1 cellular context compared by ENCODE assay signal in the genomic region with DNA sequence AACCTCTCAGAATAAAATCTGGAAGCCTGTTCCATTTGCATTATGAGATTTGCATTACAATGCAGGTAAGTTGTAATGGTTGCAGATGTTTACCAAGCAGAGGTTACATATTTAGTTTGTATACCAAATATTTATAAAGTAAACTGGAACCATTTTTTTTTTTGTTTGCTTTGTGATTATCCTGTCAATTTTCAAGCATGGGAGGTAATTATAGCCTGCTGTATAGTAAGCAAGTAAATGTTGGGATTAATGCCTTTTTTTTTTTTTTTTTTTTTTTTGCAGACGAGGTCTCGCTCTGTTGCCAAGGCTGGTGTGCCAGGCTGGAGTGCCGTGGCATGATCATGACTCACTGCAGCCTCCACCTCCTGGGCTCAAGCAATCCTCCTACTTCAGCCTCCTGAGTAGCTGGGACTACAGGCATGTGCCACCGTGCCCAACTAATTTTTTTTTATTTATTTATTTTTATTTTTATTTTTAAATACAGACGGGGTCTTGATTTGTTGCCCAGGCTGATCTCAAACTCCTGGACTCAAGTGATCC.
TF ChIP-seq lines count a peak whose summit lies in the region.

No MANE protein-coding gene starts in this region.

TF ChIP-seq in HepG2, 621 proteins besides CTCF, POLR2A, EP300 and RAD21 (continued from another document and continues in another):
- peak; percentile 12 for TF ChIP-seq ZFP36 (IDR thresholded peaks at IDR 0.05; ENCODE audit: borderline replicate concordance, low read depth, low read length, partially characterized antibody)
- TF ChIP-seq, protein P1, sequence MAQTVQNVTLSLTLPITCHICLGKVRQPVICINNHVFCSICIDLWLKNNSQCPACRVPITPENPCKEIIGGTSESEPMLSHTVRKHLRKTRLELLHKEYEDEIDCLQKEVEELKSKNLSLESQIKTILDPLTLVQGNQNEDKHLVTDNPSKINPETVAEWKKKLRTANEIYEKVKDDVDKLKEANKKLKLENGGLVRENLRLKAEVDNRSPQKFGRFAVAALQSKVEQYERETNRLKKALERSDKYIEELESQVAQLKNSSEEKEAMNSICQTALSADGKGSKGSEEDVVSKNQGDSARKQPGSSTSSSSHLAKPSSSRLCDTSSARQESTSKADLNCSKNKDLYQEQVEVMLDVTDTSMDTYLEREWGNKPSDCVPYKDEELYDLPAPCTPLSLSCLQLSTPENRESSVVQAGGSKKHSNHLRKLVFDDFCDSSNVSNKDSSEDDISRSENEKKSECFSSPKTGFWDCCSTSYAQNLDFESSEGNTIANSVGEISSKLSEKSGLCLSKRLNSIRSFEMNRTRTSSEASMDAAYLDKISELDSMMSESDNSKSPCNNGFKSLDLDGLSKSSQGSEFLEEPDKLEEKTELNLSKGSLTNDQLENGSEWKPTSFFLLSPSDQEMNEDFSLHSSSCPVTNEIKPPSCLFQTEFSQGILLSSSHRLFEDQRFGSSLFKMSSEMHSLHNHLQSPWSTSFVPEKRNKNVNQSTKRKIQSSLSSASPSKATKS (CRISPR knock-in tag; IDR thresholded peaks at IDR 0.05): no peak
- 0 out of 2 replicates have a peak, but pooled peaks have one; percentile 29 for TF ChIP-seq KAT8 (CRISPR knock-in tag; IDR thresholded peaks at IDR 0.05)
- peak; percentile 54; the same call in 1 of the 2 replicates for TF ChIP-seq NCOA2 (CRISPR knock-in tag; IDR thresholded peaks at IDR 0.05)
- no peak for TF ChIP-seq ZNF781 (CRISPR knock-in tag; IDR thresholded peaks at IDR 0.05; ENCODE audit: borderline replicate concordance, not compliant biosample characterization)
- no peak for TF ChIP-seq NRL (CRISPR knock-in tag; IDR thresholded peaks at IDR 0.05; ENCODE audit: borderline replicate concordance)
- TF ChIP-seq, protein P2, sequence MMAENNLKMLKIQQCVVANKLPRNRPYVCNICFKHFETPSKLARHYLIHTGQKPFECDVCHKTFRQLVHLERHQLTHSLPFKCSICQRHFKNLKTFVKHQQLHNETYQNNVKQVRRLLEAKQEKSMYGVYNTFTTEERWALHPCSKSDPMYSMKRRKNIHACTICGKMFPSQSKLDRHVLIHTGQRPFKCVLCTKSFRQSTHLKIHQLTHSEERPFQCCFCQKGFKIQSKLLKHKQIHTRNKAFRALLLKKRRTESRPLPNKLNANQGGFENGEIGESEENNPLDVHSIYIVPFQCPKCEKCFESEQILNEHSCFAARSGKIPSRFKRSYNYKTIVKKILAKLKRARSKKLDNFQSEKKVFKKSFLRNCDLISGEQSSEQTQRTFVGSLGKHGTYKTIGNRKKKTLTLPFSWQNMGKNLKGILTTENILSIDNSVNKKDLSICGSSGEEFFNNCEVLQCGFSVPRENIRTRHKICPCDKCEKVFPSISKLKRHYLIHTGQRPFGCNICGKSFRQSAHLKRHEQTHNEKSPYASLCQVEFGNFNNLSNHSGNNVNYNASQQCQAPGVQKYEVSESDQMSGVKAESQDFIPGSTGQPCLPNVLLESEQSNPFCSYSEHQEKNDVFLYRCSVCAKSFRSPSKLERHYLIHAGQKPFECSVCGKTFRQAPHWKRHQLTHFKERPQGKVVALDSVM (CRISPR knock-in tag; IDR thresholded peaks at IDR 0.05): peak; percentile 62
- TF ChIP-seq, protein P3, sequence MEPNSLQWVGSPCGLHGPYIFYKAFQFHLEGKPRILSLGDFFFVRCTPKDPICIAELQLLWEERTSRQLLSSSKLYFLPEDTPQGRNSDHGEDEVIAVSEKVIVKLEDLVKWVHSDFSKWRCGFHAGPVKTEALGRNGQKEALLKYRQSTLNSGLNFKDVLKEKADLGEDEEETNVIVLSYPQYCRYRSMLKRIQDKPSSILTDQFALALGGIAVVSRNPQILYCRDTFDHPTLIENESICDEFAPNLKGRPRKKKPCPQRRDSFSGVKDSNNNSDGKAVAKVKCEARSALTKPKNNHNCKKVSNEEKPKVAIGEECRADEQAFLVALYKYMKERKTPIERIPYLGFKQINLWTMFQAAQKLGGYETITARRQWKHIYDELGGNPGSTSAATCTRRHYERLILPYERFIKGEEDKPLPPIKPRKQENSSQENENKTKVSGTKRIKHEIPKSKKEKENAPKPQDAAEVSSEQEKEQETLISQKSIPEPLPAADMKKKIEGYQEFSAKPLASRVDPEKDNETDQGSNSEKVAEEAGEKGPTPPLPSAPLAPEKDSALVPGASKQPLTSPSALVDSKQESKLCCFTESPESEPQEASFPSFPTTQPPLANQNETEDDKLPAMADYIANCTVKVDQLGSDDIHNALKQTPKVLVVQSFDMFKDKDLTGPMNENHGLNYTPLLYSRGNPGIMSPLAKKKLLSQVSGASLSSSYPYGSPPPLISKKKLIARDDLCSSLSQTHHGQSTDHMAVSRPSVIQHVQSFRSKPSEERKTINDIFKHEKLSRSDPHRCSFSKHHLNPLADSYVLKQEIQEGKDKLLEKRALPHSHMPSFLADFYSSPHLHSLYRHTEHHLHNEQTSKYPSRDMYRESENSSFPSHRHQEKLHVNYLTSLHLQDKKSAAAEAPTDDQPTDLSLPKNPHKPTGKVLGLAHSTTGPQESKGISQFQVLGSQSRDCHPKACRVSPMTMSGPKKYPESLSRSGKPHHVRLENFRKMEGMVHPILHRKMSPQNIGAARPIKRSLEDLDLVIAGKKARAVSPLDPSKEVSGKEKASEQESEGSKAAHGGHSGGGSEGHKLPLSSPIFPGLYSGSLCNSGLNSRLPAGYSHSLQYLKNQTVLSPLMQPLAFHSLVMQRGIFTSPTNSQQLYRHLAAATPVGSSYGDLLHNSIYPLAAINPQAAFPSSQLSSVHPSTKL (CRISPR knock-in tag; IDR thresholded peaks at IDR 0.05): peak; percentile 65
- TF ChIP-seq CREB1 (IDR thresholded peaks at IDR 0.05): no peak
- TF ChIP-seq CREB1 (CRISPR knock-in tag; IDR thresholded peaks at IDR 0.05): peak; percentile 35; the same call in 1 of the 2 replicates
- TF ChIP-seq NR2F6 (IDR thresholded peaks at IDR 0.05): peak; percentile 48; the same call in 1 of the 2 replicates
- TF ChIP-seq NR2F6 (CRISPR knock-in tag; IDR thresholded peaks at IDR 0.05): no peak
- TF ChIP-seq RARA (CRISPR knock-in tag; IDR thresholded peaks at IDR 0.05): peak; percentile 54
- no peak for TF ChIP-seq ZNF572 (CRISPR knock-in tag; IDR thresholded peaks at IDR 0.05)
- TF ChIP-seq, protein P4, sequence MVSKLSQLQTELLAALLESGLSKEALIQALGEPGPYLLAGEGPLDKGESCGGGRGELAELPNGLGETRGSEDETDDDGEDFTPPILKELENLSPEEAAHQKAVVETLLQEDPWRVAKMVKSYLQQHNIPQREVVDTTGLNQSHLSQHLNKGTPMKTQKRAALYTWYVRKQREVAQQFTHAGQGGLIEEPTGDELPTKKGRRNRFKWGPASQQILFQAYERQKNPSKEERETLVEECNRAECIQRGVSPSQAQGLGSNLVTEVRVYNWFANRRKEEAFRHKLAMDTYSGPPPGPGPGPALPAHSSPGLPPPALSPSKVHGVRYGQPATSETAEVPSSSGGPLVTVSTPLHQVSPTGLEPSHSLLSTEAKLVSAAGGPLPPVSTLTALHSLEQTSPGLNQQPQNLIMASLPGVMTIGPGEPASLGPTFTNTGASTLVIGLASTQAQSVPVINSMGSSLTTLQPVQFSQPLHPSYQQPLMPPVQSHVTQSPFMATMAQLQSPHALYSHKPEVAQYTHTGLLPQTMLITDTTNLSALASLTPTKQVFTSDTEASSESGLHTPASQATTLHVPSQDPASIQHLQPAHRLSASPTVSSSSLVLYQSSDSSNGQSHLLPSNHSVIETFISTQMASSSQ (IDR thresholded peaks at IDR 0.05; ENCODE audit: low read depth): peak; percentile 30; the same call in 1 of the 2 replicates
- TF ChIP-seq, protein P4 (CRISPR knock-in tag; IDR thresholded peaks at IDR 0.05; ENCODE audit: borderline replicate concordance): no peak; the same call in 1 of the 2 replicates
- TF ChIP-seq, protein P5, sequence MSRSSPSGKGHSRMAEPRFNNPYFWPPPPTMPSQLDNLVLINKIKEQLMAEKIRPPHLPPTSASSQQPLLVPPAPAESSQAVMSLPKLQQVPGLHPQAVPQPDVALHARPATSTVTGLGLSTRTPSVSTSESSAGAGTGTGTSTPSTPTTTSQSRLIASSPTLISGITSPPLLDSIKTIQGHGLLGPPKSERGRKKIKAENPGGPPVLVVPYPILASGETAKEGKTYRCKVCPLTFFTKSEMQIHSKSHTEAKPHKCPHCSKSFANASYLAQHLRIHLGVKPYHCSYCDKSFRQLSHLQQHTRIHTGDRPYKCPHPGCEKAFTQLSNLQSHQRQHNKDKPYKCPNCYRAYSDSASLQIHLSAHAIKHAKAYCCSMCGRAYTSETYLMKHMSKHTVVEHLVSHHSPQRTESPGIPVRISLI (CRISPR knock-in tag; IDR thresholded peaks at IDR 0.05; ENCODE audit: borderline replicate concordance): peak; percentile 90; the same call in 1 of the 2 replicates
- TF ChIP-seq ISL2 (CRISPR knock-in tag; IDR thresholded peaks at IDR 0.05): peak; percentile 75
- 0 out of 4 replicates have a peak, but pooled peaks of 1 of the 2 experiments have one; percentile 33 for TF ChIP-seq ATF4 (CRISPR knock-in tag; IDR thresholded peaks at IDR 0.05)
- TF ChIP-seq DZIP1 (CRISPR knock-in tag; IDR thresholded peaks at IDR 0.05): no peak
- no peak for TF ChIP-seq ZNF503 (CRISPR knock-in tag; IDR thresholded peaks at IDR 0.05)
- peak; percentile 46; the same call in 1 of the 2 replicates for TF ChIP-seq GATAD2A (CRISPR knock-in tag; IDR thresholded peaks at IDR 0.05)
